In the genomic region with DNA sequence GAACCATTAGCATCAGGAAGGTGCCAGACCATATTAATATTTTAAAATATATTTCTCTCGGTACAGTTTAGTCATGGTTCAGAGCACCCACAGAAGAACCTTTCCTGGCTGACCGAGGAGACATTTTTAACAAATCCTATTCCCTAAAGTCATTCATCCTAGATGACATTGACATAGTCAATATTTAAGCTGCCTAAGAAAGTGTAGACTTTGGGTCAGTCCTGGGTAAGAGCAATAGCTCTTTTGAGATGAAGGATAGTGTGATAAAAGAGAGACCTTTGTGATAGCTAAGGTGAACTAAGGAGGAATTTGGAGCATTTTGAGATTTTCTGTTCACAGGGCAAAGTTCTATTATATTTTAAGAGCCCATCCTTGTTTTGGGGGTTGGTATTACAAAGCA, we compare ENCODE assay signal across 11 cellular contexts. TPM values are rescaled to one million over a fixed set of nuclear protein-coding genes. Genes with fewer than 3 reads are reported as not detected.
A peak's percentile ranks its signal among the peaks of the same experiment; 100 is the strongest.
DNase-seq lines count a peak whose midpoint lies in the region; ATAC-seq and TF ChIP-seq lines count a peak whose summit lies in the region.
"Had no signal": no experiment of that assay in that cellular context is flagged by ENCODE, and none has a peak within 500 bp of the region (broad histone marks: within the 10 kb centered on the region; RNA-seq: fewer than 3 reads in every experiment).

No MANE protein-coding gene starts in this region.

- peaks cover 67% of the 10 kb centered on the region for H3K4me1 Mint-ChIP-seq in activated CD8-positive, alpha-beta T cell treated with anti-CD3 and anti-CD28 coated beads for 36 hours (ENCODE audit: low read depth)

- peaks cover 32% of the 10 kb centered on the region for H3K4me1 ChIP-seq in cardiac muscle cell (ENCODE audit: low read depth)
- H3K4me1 ChIP-seq in right atrium auricular region: peaks cover 0 to 32% of the 10 kb centered on the region in 2 donors
- H3K4me1 ChIP-seq in lower lobe of right lung: peaks cover 39% of the 10 kb centered on the region
- peaks cover 21 to 55% (median 27%) of the 10 kb centered on the region in 4 donors for H3K4me1 ChIP-seq in transverse colon

- TF ChIP-seq EP300 in transverse colon (IDR thresholded peaks at IDR 0.05; ENCODE audit: low read depth): no peak

- DNase-seq in cardiac muscle cell (ENCODE audit: low read depth in 1 of 2, low spot score in 1 of 2): no peak
- DNase-seq in right atrium auricular region (ENCODE audit: low spot score): no peak
- no peak for DNase-seq in activated CD8-positive, alpha-beta T cell treated with anti-CD3 and anti-CD28 coated beads for 36 hours
- DNase-seq in lower lobe of right lung: no peak
- DNase-seq in transverse colon: no peak
- no peak for DNase-seq in NCI-H510A treated with DMSO at 0.1 percent for 48 hours (lab: John Stamatoyannopoulos, UW)
- DNase-seq in AG20443 (ENCODE audit: low spot score): no peak
- DNase-seq: activated gamma-delta T cell, NCI-H2029 treated with DMSO at 0.1 percent for 48 hours, PC-3 had no signal

- intact Hi-C loops in activated CD8-positive, alpha-beta T cell treated with anti-CD3 and anti-CD28 coated beads for 36 hours (cut with micrococcal nuclease): no loop called here
- intact Hi-C loops in lower lobe of right lung (cut with DNase I): no loop called here
- intact Hi-C loops in transverse colon (cut with DNase I; ENCODE audit: low total_unique reads): no loop called here

- H3K27ac ChIP-seq in cardiac muscle cell: peak overlapping the region; percentile 70
- no peak overlapping the region for H3K27ac ChIP-seq in right atrium auricular region
- peak overlapping the region; percentile 15 for H3K27ac ChIP-seq in lower lobe of right lung
- peak overlapping the region; percentile 45 to 76 (median 72) for H3K27ac ChIP-seq in transverse colon

- WGBS in transverse colon (ENCODE audit: low coverage in 1 of 2), 2 donors: 69 to 100% methylated on average over 2 of the region's 2 CpGs

- no peaks in the 10 kb centered on the region for H3K36me3 ChIP-seq in cardiac muscle cell
- no peaks in the 10 kb centered on the region for H3K36me3 ChIP-seq in right atrium auricular region
- peaks cover 10% of the 10 kb centered on the region for H3K36me3 ChIP-seq in lower lobe of right lung
- H3K36me3 ChIP-seq in transverse colon: no peaks in the 10 kb centered on the region

- peak overlapping the region; percentile 66 for H3K27ac Mint-ChIP-seq in activated CD8-positive, alpha-beta T cell treated with anti-CD3 and anti-CD28 coated beads for 36 hours

- no peak for TF ChIP-seq POLR2A in transverse colon (IDR thresholded peaks at IDR 0.05)

- H3K27me3 Mint-ChIP-seq in activated CD8-positive, alpha-beta T cell treated with anti-CD3 and anti-CD28 coated beads for 36 hours: no peaks in the 10 kb centered on the region

- H3K4me3 ChIP-seq in cardiac muscle cell (no peak overlapping the region), right atrium auricular region (no peak overlapping the region), lower lobe of right lung (no peak overlapping the region), transverse colon (no peak overlapping the region)

- CTCF ChIA-PET in activated CD8-positive, alpha-beta T cell treated with anti-CD3 and anti-CD28 coated beads for 36 hours (lab: Charles Lee): interaction anchor here (0.7 to 1.6 kb wide), 3 partner anchors 12 to 80 kb away, joined by 3 to 5 read pairs (median 3); no protein-coding TSS in a partner anchor

- TF ChIP-seq CTCF in cardiac muscle cell (IDR thresholded peaks at IDR 0.05; ENCODE audit: low read depth, low read length) (no peak), right atrium auricular region (IDR thresholded peaks at IDR 0.05) (no peak), lower lobe of right lung (IDR thresholded peaks at IDR 0.05) (no peak), transverse colon (IDR thresholded peaks at IDR 0.05) (no peak)
- no peak for TF ChIP-seq CTCF in activated CD8-positive, alpha-beta T cell treated with anti-CD3 and anti-CD28 coated beads for 36 hours (IDR thresholded peaks at IDR 0.05)

- in situ Hi-C loops in transverse colon (cut with MboI; ENCODE audit: low pct_ligation_motif_present in 1 of 4, low pct_unique_long_range_greater_than_20kb in 1 of 4, low sequenced_read_pairs in 3 of 4): no loop called here

- H3K36me3 Mint-ChIP-seq in activated CD8-positive, alpha-beta T cell treated with anti-CD3 and anti-CD28 coated beads for 36 hours (ENCODE audit: low read depth): peaks cover 21% of the 10 kb centered on the region

- no peaks in the 10 kb centered on the region for H3K27me3 ChIP-seq in cardiac muscle cell
- no peaks in the 10 kb centered on the region for H3K27me3 ChIP-seq in right atrium auricular region
- no peaks in the 10 kb centered on the region for H3K27me3 ChIP-seq in lower lobe of right lung (ENCODE audit: low read depth)
- no peaks in the 10 kb centered on the region for H3K27me3 ChIP-seq in transverse colon

- ATAC-seq in activated CD8-positive, alpha-beta T cell treated with anti-CD3 and anti-CD28 coated beads for 36 hours: no peak
- no peak for ATAC-seq in lower lobe of right lung
- no peak for ATAC-seq in GM21528 (IDR thresholded peaks at IDR 0.05; ENCODE audit: low FRiP score, unreplicated experiment)
- ATAC-seq: PC-3 had no signal

- H3K9me3 Mint-ChIP-seq in activated CD8-positive, alpha-beta T cell treated with anti-CD3 and anti-CD28 coated beads for 36 hours: no peaks in the 10 kb centered on the region

- POLR2A ChIA-PET in activated CD8-positive, alpha-beta T cell treated with anti-CD3 and anti-CD28 coated beads for 36 hours (lab: Charles Lee): no interaction called here

- no peak overlapping the region for H3K4me3 Mint-ChIP-seq in activated CD8-positive, alpha-beta T cell treated with anti-CD3 and anti-CD28 coated beads for 36 hours

- H3K9me3 ChIP-seq in cardiac muscle cell (ENCODE audit: low read depth) (no peaks in the 10 kb centered on the region), right atrium auricular region (no peaks in the 10 kb centered on the region), lower lobe of right lung (no peaks in the 10 kb centered on the region), transverse colon (no peaks in the 10 kb centered on the region)

RNA-seq across cellular contexts. Expression of a gene that starts 47.5 kb away (rescaled TPM):
- total RNA-seq in cardiac muscle cell (28.7 and 41.4 TPM in 2 replicates), right atrium auricular region (10 to 100 TPM; 13.4 to 23.7 TPM), lower lobe of right lung (45.3 TPM), transverse colon (10 to 100 TPM; 16.1 to 34.8 (median 28.2) TPM)
- 25.6 and 31.8 TPM in 2 replicates for polyA plus RNA-seq in cardiac muscle cell
- 10 to 100 TPM; 37.2 to 39.6 TPM for total RNA-seq in activated CD8-positive, alpha-beta T cell treated with anti-CD3 and anti-CD28 coated beads for 36 hours

Comparison
In these comparisons a context has a peak if more than half of its experiments do, and no peak if none do; other contexts are left out.
1. H3K27ac ChIP-seq: peak in cardiac muscle cell (single experiment), lower lobe of right lung (single experiment) and transverse colon (4 of 4); none in right atrium auricular region (0 of 2).